8 cellular contexts compared by ENCODE assay signal in the genomic region with DNA sequence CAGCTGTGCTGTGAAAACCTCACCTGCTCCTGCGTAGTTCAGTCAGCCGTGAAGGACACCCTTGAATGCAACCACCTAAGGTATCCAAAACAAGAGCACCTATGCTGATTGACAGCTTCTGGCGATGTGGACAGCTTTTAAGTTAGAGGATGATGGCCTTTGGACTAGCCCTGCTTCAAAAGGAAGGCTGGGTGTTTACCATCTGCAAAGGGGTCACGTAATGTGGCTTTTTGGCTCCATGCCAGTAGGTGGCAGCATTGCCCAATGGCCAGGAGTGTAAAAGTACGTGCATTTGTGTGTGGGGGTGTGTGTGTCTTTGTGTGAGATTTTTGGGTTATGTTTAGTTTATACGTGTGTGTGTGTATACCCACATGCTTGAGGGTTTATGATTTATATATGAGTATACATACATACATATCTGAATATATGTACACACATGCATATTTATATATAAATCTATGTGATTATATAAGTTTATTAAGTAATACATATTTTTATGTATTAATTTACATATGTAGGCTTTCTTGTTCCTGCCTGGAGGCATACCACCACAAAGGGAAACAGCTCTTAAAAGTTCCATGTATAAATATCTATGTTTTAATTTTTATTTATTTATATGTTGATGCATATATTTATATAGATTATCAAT.
DNase-seq lines count a peak whose midpoint lies in the region; ATAC-seq lines count a peak whose summit lies in the region.

No MANE protein-coding gene starts in this region.

- DNase-seq in NCI-H2081 (lab: John Stamatoyannopoulos, UW), result peak; percentile 12 to 34
- no peak for DNase-seq in NCI-H2081 treated with DMSO at 0.1 percent for 48 hours (lab: John Stamatoyannopoulos, UW)
- peak; percentile 30 for DNase-seq in NCI-H2171 treated with DMSO at 0.1 percent for 48 hours (lab: John Stamatoyannopoulos, UW)
- DNase-seq in activated T-cell treated with anti-CD3 and anti-CD28 coated beads for 1 hour (ENCODE audit: low read depth), result peak; percentile 14
- peak; percentile 13 for DNase-seq in iris pigment epithelial cell (ENCODE audit: low read depth)
- DNase-seq in stimulated activated naive CD4-positive, alpha-beta T cell treated with Interleukin-2 at 50 U/mL for 16 hours (lab: John Stamatoyannopoulos, UW), result peak; percentile 8
- DNase-seq in dedifferentiated amniotic fluid mesenchymal stem cell (ENCODE audit: extremely low spot score), result no peak

- peak; percentile 81 for ATAC-seq in HG02678 (IDR thresholded peaks at IDR 0.05; ENCODE audit: unreplicated experiment)

Comparison
In these comparisons a context has a peak if more than half of its experiments do, and no peak if none do; other contexts are left out.
1. DNase-seq: peak in NCI-H2081 (2 of 2), NCI-H2171 treated with DMSO at 0.1 percent for 48 hours (single experiment), activated T-cell treated with anti-CD3 and anti-CD28 coated beads for 1 hour (single experiment), iris pigment epithelial cell (single experiment) and stimulated activated naive CD4-positive, alpha-beta T cell treated with Interleukin-2 at 50 U/mL for 16 hours (single experiment); none in NCI-H2081 treated with DMSO at 0.1 percent for 48 hours (single experiment) and dedifferentiated amniotic fluid mesenchymal stem cell (single experiment).